In the genomic region with DNA sequence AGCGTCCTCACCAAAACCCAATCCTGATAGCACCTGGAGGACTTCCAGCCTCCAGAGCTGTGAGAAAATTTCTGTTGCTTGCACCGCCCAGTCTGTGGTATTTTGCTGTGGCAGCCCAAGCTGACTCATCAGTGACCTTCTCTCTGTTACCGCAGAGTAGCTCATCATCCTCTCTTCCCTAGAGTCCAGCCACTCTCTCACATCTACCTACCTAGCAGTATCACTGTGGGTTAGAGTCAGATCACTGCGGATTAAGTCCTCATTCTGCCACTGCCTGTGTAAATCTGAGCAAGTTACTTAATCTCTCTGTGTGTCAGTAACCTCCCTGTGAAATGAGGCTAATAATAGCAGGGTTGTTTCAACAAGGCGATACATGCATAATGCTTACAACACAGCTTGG, we compare ENCODE assay signal across 1 cellular context.
TF ChIP-seq lines count a peak whose summit lies in the region.

No MANE protein-coding gene starts in this region.

TF ChIP-seq in K562, 482 proteins besides CTCF, POLR2A, EP300 and RAD21 (continued from another document and continues in another):
- TF ChIP-seq, protein P1, sequence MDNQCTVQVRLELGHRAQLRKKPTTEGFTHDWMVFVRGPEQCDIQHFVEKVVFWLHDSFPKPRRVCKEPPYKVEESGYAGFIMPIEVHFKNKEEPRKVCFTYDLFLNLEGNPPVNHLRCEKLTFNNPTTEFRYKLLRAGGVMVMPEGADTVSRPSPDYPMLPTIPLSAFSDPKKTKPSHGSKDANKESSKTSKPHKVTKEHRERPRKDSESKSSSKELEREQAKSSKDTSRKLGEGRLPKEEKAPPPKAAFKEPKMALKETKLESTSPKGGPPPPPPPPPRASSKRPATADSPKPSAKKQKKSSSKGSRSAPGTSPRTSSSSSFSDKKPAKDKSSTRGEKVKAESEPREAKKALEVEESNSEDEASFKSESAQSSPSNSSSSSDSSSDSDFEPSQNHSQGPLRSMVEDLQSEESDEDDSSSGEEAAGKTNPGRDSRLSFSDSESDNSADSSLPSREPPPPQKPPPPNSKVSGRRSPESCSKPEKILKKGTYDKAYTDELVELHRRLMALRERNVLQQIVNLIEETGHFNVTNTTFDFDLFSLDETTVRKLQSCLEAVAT (IDR thresholded peaks at IDR 0.05): peak in 1 of 2 experiments; percentile 68; a peak in 2 of 4 replicates
- TF ChIP-seq HNRNPH1 (optimal IDR thresholded peaks at IDR 0.05; ENCODE audit: low read depth, low read length) (no peak), JUN (IDR thresholded peaks at IDR 0.05; ENCODE audit: borderline replicate concordance, low read depth, low read length) (peak; percentile 72), JUN (CRISPR knock-in tag; IDR thresholded peaks at IDR 0.05; ENCODE audit: borderline replicate concordance) (no peak), ZNF584 (CRISPR knock-in tag; IDR thresholded peaks at IDR 0.05; ENCODE audit: low read depth) (no peak), NFE2 (IDR thresholded peaks at IDR 0.05; ENCODE audit: low read depth) (peak; percentile 51), FOS (IDR thresholded peaks at IDR 0.05; ENCODE audit: extremely low read depth, insufficient read length) (no peak), MCM3 (IDR thresholded peaks at IDR 0.05) (no peak), ZNF217 (CRISPR knock-in tag; IDR thresholded peaks at IDR 0.05) (no peak), HMG20A (CRISPR knock-in tag; conservative IDR thresholded peaks at IDR 0.05) (no peak), DNMT1 (IDR thresholded peaks at IDR 0.05) (no peak), ARID2 (IDR thresholded peaks at IDR 0.05) (no peak), ZNF699 (CRISPR knock-in tag; IDR thresholded peaks at IDR 0.05; ENCODE audit: insufficient replicate concordance) (no peak), ETV6 (IDR thresholded peaks at IDR 0.05; ENCODE audit: borderline replicate concordance in 1 of 2, low read depth in 2 of 2, low read length in 1 of 2) (no peak), ETV6 (CRISPR knock-in tag; IDR thresholded peaks at IDR 0.05; ENCODE audit: borderline replicate concordance) (no peak), POLR2B (IDR thresholded peaks at IDR 0.05; ENCODE audit: low read depth, partially characterized antibody) (no peak), MAFG (tag; conservative IDR thresholded peaks at IDR 0.05) (0 out of 2 replicates have a peak, but pooled peaks have one; percentile 10), ETS2 (tag; IDR thresholded peaks at IDR 0.05; ENCODE audit: borderline replicate concordance, poor library complexity, severe bottlenecking) (no peak), ZNF165 (CRISPR knock-in tag; IDR thresholded peaks at IDR 0.05; ENCODE audit: borderline replicate concordance) (no peak), FOXK1 (CRISPR knock-in tag; IDR thresholded peaks at IDR 0.05; ENCODE audit: borderline replicate concordance) (no peak), GTF2A2 (tag; IDR thresholded peaks at IDR 0.05) (no peak), RUNX1 (IDR thresholded peaks at IDR 0.05; ENCODE audit: low read depth) (no peak), POLR2AphosphoS2 (IDR thresholded peaks at IDR 0.05; ENCODE audit: low read length) (no peak), ZNF24 (IDR thresholded peaks at IDR 0.05) (no peak), POLR2G (IDR thresholded peaks at IDR 0.05; ENCODE audit: low read depth, low read length) (no peak), SMARCE1 (IDR thresholded peaks at IDR 0.05) (peak; percentile 69; the same call in 1 of the 2 replicates), ZNF589 (CRISPR knock-in tag; IDR thresholded peaks at IDR 0.05; ENCODE audit: low read depth) (no peak), ZC3H11A (IDR thresholded peaks at IDR 0.05; ENCODE audit: low read depth, low read length) (no peak), CHD2 (IDR thresholded peaks at IDR 0.05; ENCODE audit: low read depth, low read length) (no peak)
- TF ChIP-seq, protein P2, sequence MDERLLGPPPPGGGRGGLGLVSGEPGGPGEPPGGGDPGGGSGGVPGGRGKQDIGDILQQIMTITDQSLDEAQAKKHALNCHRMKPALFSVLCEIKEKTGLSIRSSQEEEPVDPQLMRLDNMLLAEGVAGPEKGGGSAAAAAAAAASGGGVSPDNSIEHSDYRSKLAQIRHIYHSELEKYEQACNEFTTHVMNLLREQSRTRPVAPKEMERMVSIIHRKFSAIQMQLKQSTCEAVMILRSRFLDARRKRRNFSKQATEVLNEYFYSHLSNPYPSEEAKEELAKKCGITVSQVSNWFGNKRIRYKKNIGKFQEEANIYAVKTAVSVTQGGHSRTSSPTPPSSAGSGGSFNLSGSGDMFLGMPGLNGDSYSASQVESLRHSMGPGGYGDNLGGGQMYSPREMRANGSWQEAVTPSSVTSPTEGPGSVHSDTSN (CRISPR knock-in tag; IDR thresholded peaks at IDR 0.05; ENCODE audit: low read depth): no peak
- TF ChIP-seq, protein P2 (tag; conservative IDR thresholded peaks at IDR 0.05; ENCODE audit: low read depth): no peak
- TF ChIP-seq, protein P3, sequence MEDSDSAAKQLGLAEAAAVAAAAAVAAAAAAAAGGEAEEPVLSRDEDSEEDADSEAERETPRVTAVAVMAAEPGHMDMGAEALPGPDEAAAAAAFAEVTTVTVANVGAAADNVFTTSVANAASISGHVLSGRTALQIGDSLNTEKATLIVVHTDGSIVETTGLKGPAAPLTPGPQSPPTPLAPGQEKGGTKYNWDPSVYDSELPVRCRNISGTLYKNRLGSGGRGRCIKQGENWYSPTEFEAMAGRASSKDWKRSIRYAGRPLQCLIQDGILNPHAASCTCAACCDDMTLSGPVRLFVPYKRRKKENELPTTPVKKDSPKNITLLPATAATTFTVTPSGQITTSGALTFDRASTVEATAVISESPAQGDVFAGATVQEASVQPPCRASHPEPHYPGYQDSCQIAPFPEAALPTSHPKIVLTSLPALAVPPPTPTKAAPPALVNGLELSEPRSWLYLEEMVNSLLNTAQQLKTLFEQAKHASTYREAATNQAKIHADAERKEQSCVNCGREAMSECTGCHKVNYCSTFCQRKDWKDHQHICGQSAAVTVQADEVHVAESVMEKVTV (CRISPR knock-in tag; IDR thresholded peaks at IDR 0.05): no peak
- TF ChIP-seq, protein P4, sequence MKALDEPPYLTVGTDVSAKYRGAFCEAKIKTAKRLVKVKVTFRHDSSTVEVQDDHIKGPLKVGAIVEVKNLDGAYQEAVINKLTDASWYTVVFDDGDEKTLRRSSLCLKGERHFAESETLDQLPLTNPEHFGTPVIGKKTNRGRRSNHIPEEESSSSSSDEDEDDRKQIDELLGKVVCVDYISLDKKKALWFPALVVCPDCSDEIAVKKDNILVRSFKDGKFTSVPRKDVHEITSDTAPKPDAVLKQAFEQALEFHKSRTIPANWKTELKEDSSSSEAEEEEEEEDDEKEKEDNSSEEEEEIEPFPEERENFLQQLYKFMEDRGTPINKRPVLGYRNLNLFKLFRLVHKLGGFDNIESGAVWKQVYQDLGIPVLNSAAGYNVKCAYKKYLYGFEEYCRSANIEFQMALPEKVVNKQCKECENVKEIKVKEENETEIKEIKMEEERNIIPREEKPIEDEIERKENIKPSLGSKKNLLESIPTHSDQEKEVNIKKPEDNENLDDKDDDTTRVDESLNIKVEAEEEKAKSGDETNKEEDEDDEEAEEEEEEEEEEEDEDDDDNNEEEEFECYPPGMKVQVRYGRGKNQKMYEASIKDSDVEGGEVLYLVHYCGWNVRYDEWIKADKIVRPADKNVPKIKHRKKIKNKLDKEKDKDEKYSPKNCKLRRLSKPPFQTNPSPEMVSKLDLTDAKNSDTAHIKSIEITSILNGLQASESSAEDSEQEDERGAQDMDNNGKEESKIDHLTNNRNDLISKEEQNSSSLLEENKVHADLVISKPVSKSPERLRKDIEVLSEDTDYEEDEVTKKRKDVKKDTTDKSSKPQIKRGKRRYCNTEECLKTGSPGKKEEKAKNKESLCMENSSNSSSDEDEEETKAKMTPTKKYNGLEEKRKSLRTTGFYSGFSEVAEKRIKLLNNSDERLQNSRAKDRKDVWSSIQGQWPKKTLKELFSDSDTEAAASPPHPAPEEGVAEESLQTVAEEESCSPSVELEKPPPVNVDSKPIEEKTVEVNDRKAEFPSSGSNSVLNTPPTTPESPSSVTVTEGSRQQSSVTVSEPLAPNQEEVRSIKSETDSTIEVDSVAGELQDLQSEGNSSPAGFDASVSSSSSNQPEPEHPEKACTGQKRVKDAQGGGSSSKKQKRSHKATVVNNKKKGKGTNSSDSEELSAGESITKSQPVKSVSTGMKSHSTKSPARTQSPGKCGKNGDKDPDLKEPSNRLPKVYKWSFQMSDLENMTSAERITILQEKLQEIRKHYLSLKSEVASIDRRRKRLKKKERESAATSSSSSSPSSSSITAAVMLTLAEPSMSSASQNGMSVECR (CRISPR knock-in tag; IDR thresholded peaks at IDR 0.05): no peak
- TF ChIP-seq, protein P5, sequence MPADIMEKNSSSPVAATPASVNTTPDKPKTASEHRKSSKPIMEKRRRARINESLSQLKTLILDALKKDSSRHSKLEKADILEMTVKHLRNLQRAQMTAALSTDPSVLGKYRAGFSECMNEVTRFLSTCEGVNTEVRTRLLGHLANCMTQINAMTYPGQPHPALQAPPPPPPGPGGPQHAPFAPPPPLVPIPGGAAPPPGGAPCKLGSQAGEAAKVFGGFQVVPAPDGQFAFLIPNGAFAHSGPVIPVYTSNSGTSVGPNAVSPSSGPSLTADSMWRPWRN (IDR thresholded peaks at IDR 0.05; ENCODE audit: low read depth): no peak
- TF ChIP-seq, protein P6, sequence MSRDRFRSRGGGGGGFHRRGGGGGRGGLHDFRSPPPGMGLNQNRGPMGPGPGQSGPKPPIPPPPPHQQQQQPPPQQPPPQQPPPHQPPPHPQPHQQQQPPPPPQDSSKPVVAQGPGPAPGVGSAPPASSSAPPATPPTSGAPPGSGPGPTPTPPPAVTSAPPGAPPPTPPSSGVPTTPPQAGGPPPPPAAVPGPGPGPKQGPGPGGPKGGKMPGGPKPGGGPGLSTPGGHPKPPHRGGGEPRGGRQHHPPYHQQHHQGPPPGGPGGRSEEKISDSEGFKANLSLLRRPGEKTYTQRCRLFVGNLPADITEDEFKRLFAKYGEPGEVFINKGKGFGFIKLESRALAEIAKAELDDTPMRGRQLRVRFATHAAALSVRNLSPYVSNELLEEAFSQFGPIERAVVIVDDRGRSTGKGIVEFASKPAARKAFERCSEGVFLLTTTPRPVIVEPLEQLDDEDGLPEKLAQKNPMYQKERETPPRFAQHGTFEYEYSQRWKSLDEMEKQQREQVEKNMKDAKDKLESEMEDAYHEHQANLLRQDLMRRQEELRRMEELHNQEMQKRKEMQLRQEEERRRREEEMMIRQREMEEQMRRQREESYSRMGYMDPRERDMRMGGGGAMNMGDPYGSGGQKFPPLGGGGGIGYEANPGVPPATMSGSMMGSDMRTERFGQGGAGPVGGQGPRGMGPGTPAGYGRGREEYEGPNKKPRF (IDR thresholded peaks at IDR 0.05; ENCODE audit: low read depth, low read length): no peak
- TF ChIP-seq, protein P7, sequence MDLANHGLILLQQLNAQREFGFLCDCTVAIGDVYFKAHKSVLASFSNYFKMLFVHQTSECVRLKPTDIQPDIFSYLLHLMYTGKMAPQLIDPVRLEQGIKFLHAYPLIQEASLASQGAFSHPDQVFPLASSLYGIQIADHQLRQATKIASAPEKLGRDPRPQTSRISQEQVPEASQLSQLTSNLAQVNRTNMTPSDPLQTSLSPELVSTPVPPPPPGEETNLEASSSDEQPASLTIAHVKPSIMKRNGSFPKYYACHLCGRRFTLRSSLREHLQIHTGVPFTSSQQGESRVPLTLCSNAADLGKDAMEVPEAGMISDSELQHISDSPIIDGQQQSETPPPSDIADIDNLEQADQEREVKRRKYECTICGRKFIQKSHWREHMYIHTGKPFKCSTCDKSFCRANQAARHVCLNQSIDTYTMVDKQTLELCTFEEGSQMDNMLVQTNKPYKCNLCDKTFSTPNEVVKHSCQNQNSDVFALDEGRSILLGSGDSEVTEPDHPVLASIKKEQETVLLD (IDR thresholded peaks at IDR 0.05): no peak
- TF ChIP-seq, protein P8, sequence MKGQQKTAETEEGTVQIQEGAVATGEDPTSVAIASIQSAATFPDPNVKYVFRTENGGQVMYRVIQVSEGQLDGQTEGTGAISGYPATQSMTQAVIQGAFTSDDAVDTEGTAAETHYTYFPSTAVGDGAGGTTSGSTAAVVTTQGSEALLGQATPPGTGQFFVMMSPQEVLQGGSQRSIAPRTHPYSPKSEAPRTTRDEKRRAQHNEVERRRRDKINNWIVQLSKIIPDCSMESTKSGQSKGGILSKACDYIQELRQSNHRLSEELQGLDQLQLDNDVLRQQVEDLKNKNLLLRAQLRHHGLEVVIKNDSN (CRISPR knock-in tag; IDR thresholded peaks at IDR 0.05): no peak
- TF ChIP-seq, protein P9, sequence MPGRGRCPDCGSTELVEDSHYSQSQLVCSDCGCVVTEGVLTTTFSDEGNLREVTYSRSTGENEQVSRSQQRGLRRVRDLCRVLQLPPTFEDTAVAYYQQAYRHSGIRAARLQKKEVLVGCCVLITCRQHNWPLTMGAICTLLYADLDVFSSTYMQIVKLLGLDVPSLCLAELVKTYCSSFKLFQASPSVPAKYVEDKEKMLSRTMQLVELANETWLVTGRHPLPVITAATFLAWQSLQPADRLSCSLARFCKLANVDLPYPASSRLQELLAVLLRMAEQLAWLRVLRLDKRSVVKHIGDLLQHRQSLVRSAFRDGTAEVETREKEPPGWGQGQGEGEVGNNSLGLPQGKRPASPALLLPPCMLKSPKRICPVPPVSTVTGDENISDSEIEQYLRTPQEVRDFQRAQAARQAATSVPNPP (IDR thresholded peaks at IDR 0.05; ENCODE audit: borderline replicate concordance, insufficient read depth, insufficient read length): no peak
- TF ChIP-seq, protein P10, sequence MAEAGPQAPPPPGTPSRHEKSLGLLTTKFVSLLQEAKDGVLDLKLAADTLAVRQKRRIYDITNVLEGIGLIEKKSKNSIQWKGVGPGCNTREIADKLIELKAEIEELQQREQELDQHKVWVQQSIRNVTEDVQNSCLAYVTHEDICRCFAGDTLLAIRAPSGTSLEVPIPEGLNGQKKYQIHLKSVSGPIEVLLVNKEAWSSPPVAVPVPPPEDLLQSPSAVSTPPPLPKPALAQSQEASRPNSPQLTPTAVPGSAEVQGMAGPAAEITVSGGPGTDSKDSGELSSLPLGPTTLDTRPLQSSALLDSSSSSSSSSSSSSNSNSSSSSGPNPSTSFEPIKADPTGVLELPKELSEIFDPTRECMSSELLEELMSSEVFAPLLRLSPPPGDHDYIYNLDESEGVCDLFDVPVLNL (CRISPR knock-in tag; IDR thresholded peaks at IDR 0.05; ENCODE audit: low read depth): no peak
- TF ChIP-seq, protein P11, sequence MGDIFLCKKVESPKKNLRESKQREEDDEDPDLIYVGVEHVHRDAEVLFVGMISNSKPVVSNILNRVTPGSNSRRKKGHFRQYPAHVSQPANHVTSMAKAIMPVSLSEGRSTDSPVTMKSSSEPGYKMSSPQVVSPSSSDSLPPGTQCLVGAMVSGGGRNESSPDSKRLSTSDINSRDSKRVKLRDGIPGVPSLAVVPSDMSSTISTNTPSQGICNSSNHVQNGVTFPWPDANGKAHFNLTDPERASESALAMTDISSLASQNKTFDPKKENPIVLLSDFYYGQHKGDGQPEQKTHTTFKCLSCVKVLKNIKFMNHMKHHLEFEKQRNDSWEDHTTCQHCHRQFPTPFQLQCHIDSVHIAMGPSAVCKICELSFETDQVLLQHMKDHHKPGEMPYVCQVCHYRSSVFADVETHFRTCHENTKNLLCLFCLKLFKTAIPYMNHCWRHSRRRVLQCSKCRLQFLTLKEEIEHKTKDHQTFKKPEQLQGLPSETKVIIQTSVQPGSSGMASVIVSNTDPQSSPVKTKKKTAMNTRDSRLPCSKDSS (IDR thresholded peaks at IDR 0.05; ENCODE audit: low read depth, partially characterized antibody): no peak
